1 cellular context compared by ENCODE assay signal in genomic region chr6:108872001-108872974, GRCh38.
TF ChIP-seq lines count a peak whose summit lies in the region.

No MANE protein-coding gene starts in this region.

TF ChIP-seq in HepG2, 621 proteins besides CTCF, POLR2A, EP300 and RAD21 (continued from another document):
- TF ChIP-seq HOMEZ (CRISPR knock-in tag; IDR thresholded peaks at IDR 0.05; ENCODE audit: low read depth) (no peak), ZFP62 (CRISPR knock-in tag; IDR thresholded peaks at IDR 0.05) (no peak)
